Comparison of ENCODE assay signal across 27 cellular contexts in the genomic region with DNA sequence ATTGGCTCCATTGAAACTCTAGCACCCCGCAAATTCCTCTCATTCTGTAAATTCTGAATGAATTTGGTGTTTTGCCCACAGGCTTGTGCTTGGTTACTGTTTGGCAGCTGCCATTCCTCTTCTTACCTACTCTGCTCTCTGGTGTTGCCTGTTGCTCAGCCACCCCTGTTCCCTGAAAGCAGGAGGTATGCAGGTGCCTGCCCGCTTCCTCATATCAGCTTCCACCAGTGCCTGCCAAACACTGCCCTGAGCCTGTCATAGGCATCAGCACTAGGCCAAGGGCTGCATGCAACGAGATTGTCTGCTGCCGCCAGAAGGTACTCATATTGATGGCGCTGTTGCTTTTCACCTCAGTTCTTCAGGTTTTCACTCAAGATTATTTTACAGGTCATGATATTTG.
DNase-seq lines count a peak whose midpoint lies in the region; ATAC-seq, FAIRE-seq and TF ChIP-seq lines count a peak whose summit lies in the region.
"Had no signal": no experiment of that assay in that cellular context is flagged by ENCODE, and none has a peak within 500 bp of the region (broad histone marks: within the 10 kb centered on the region; RNA-seq: fewer than 3 reads in every experiment).

No MANE protein-coding gene starts in this region.

- peak in 1 of 2 experiments; percentile 8; a peak in 1 of 4 replicates for TF ChIP-seq RAD21 in H1 (IDR thresholded peaks at IDR 0.05 in 1 of 2, conservative IDR thresholded peaks at IDR 0.05 in 1 of 2; ENCODE audit: low read depth in 2 of 2, low read length in 2 of 2)

- TF ChIP-seq CTCF in H1 (IDR thresholded peaks at IDR 0.05; ENCODE audit: control extremely low read depth in 1 of 3, insufficient read depth in 1 of 3, low read depth in 1 of 3, low read length in 3 of 3), result no peak

- H3K36me3 ChIP-seq in H1 (ENCODE audit: control insufficient read depth in 2 of 4, insufficient read depth in 4 of 4, low read length in 3 of 4) (no peaks in the 10 kb centered on the region; a peak in 1 of 8 replicates), neuronal stem cell (replicated peaks in 1 of 2; ENCODE audit: control insufficient read depth in 2 of 2, insufficient read depth in 2 of 2, low read length in 2 of 2) (no peaks in the 10 kb centered on the region), MG63 (no peaks in the 10 kb centered on the region)
- H3K36me3 ChIP-seq: brain microvascular endothelial cell, Peyer's patch had no signal

- H3K4me2 ChIP-seq in H1 (ENCODE audit: insufficient read depth in 1 of 2, low read depth in 2 of 2, low read length in 2 of 2) (no peak overlapping the region), neuronal stem cell (ENCODE audit: insufficient read depth, low read length, poor library complexity, severe bottlenecking) (no peak overlapping the region)
- H3K4me2 ChIP-seq: A549 had no signal

- no peak overlapping the region for H4K5ac ChIP-seq in H1 (ENCODE audit: insufficient read length, low read depth, low read length)

- no peak for TF ChIP-seq POLR2A in H1 (IDR thresholded peaks at IDR 0.05; ENCODE audit: control extremely low read depth in 1 of 2, low read depth in 2 of 2, low read length in 2 of 2)

- intact Hi-C loops in sciatic nerve (cut with DNase I), result no loop called here
- intact Hi-C loops in left cardiac atrium (cut with DNase I), result no loop called here

- POLR2A ChIA-PET in H1 (lab: Charles Lee; ENCODE audit: partially characterized antibody), result no interaction called here

- H3K4ac ChIP-seq in H1 (replicated peaks; ENCODE audit: insufficient read length, low read depth, low read length) (no peak overlapping the region), neuronal stem cell (ENCODE audit: low read length) (no peak overlapping the region)

- H2BK120ac ChIP-seq in H1 (replicated peaks; ENCODE audit: low read depth, low read length), result no peak overlapping the region
- no peak overlapping the region for H2BK120ac ChIP-seq in neuronal stem cell (ENCODE audit: low read depth, low read length)

- CTCF ChIA-PET in H1 (lab: Charles Lee; ENCODE audit: partially characterized antibody), result no interaction called here

- ATAC-seq in GM18511 (IDR thresholded peaks at IDR 0.05; ENCODE audit: unreplicated experiment), result peak; percentile 81
- peak; percentile 76 for ATAC-seq in HG02798 (IDR thresholded peaks at IDR 0.05; ENCODE audit: poor library complexity, unreplicated experiment)
- ATAC-seq in sciatic nerve, result no peak
- ATAC-seq in HG03565 (IDR thresholded peaks at IDR 0.05; ENCODE audit: unreplicated experiment), result no peak
- ATAC-seq in left cardiac atrium, result no peak
- ATAC-seq: A549; activated CD8-positive, alpha-beta memory T cell treated with anti-CD3 and anti-CD28 coated beads, Interleukin-2, amount 10 ng/mL, durations not matched to agents 7 days and 5 days; activated T-cell treated with anti-CD3 and anti-CD28 coated beads, Interleukin-2, amount 50 U/mL, for 72 hours; K562; stimulated activated naive CD8-positive, alpha-beta T cell treated with anti-CD3 and anti-CD28 coated beads, Interleukin-15, Interleukin-2, amounts not matched to agents 100 U/mL and 50 U/mL, for 24 hours had no signal

- no peak overlapping the region for H2BK5ac ChIP-seq in H1 (ENCODE audit: low read depth, low read length)
- H2BK5ac ChIP-seq in neuronal stem cell (ENCODE audit: low read length), result no peak overlapping the region

- no peak overlapping the region for H4K8ac ChIP-seq in H1 (ENCODE audit: extremely low read depth, insufficient read depth, low read length)
- no peak overlapping the region for H4K8ac ChIP-seq in neuronal stem cell (ENCODE audit: low read depth, low read length)

- no peaks in the 10 kb centered on the region for H4K20me1 ChIP-seq in H1 (replicated peaks in 1 of 2; ENCODE audit: control insufficient read depth in 1 of 2, insufficient read depth in 2 of 2, low read length in 2 of 2)

- H2BK12ac ChIP-seq in H1 (ENCODE audit: low read depth, low read length) (no peak overlapping the region), neuronal stem cell (ENCODE audit: low read length) (no peak overlapping the region)

- H3K4me1 ChIP-seq in H1 (replicated peaks in 1 of 4; ENCODE audit: control insufficient read depth in 3 of 4, insufficient read depth in 4 of 4, low read length in 3 of 4) (peaks cover 0 to 5% (median 1%) of the 10 kb centered on the region in 4 experiments; a peak in 3 of 7 replicates), neuronal stem cell (ENCODE audit: control insufficient read depth in 2 of 2, insufficient read depth in 1 of 2, low read depth in 1 of 2, low read length in 2 of 2) (no peaks in the 10 kb centered on the region)
- H3K4me1 ChIP-seq: A549 had no signal

- WGBS in H1 (ENCODE audit: extremely low coverage in 1 of 2, insufficient coverage in 1 of 2, insufficient read length in 1 of 2, insufficient replicate concordance in 2 of 2, low coverage in 1 of 2, low lambda C conversion rate in 2 of 2, missing lambda C conversion rate in 1 of 2), 2 experiments, result 86% methylated on average over 5 of the region's 5 CpGs; no CpG with 5 or more reads in 1 of the 2 experiments
- no CpG with 5 or more reads among the region's 5 CpGs for WGBS in neuronal stem cell (ENCODE audit: extremely low coverage in 2 of 2, insufficient read length in 2 of 2, insufficient replicate concordance in 1 of 2), 2 donors

- H3K9me3 ChIP-seq in H1 (ENCODE audit: insufficient read depth in 2 of 2, low read depth in 1 of 2, low read length in 1 of 2), result no peaks in the 10 kb centered on the region
- no peaks in the 10 kb centered on the region for H3K9me3 ChIP-seq in neuronal stem cell (replicated peaks in 1 of 2; ENCODE audit: control insufficient read depth in 2 of 2, insufficient read depth in 1 of 2, low read depth in 1 of 2, low read length in 2 of 2)
- H3K9me3 ChIP-seq in MG63, result no peaks in the 10 kb centered on the region
- H3K9me3 ChIP-seq: A549, Peyer's patch had no signal

- TF ChIP-seq EP300 in H1 (IDR thresholded peaks at IDR 0.05; ENCODE audit: borderline replicate concordance in 1 of 2, low read depth in 2 of 2, low read length in 2 of 2), result no peak

- no peak overlapping the region for H3K56ac ChIP-seq in H1 (replicated peaks; ENCODE audit: insufficient read length, low read depth, low read length)

- no peaks in the 10 kb centered on the region for H3K27me3 ChIP-seq in H1 (replicated peaks in 1 of 4; ENCODE audit: control insufficient read depth in 3 of 4, extremely low read depth in 1 of 4, insufficient read depth in 3 of 4, low read length in 3 of 4)
- no peaks in the 10 kb centered on the region for H3K27me3 ChIP-seq in neuronal stem cell (ENCODE audit: control insufficient read depth in 3 of 3, insufficient read depth in 3 of 3, low read depth in 1 of 3, low read length in 3 of 3)
- no peaks in the 10 kb centered on the region for H3K27me3 ChIP-seq in MG63
- H3K27me3 ChIP-seq: brain microvascular endothelial cell, Peyer's patch had no signal

- no peak for FAIRE-seq in H1 (lab: Jason Lieb, UNC)
- FAIRE-seq: A549, G401.6, K562 had no signal

- H3K4me3 ChIP-seq in H1 (ENCODE audit: extremely low read depth in 1 of 4, insufficient read depth in 2 of 4, low read depth in 3 of 4, low read length in 4 of 4) (no peak overlapping the region), neuronal stem cell (ENCODE audit: low read length in 2 of 2) (no peak overlapping the region), MG63 (no peak overlapping the region)
- H3K4me3 ChIP-seq: A549, K562, Peyer's patch had no signal

- H3K27ac ChIP-seq in H1 (ENCODE audit: low read depth, low read length) (no peak overlapping the region), neuronal stem cell (replicated peaks; ENCODE audit: low read length) (no peak overlapping the region)
- H3K27ac ChIP-seq: A549, brain microvascular endothelial cell, epithelial cell of prostate had no signal

- H3K79me2 ChIP-seq in H1 (ENCODE audit: control insufficient read depth in 1 of 2, insufficient read depth in 2 of 2, low read length in 2 of 2), result no peaks in the 10 kb centered on the region

- H2BK15ac ChIP-seq in H1 (ENCODE audit: low read length) (no peak overlapping the region), neuronal stem cell (ENCODE audit: low read length) (no peak overlapping the region)

- no peak overlapping the region for H2BK20ac ChIP-seq in H1 (ENCODE audit: low read length)

- H4K91ac ChIP-seq in H1 (replicated peaks; ENCODE audit: insufficient read length, low read length) (peak overlapping the region; percentile 34), neuronal stem cell (ENCODE audit: low read depth, low read length, poor library complexity) (peak overlapping the region; percentile 56)

- H3K23me2 ChIP-seq in H1 (ENCODE audit: low read depth, low read length), result no peaks in the 10 kb centered on the region

- H2AFZ ChIP-seq in H1 (ENCODE audit: low read length) (no peak overlapping the region), neuronal stem cell (ENCODE audit: low read length) (no peak overlapping the region)

- H3K23ac ChIP-seq in H1 (ENCODE audit: insufficient read length) (no peak overlapping the region), neuronal stem cell (ENCODE audit: low read depth, low read length, poor library complexity) (peak overlapping the region; percentile 44)

- H3K14ac ChIP-seq in H1 (ENCODE audit: insufficient read length) (no peak overlapping the region), neuronal stem cell (ENCODE audit: low read length) (no peak overlapping the region)

- DNase-seq in H1 (ENCODE audit: low read depth in 1 of 2, low spot score in 2 of 2) (peak in 1 of 2 experiments; percentile 49), neuronal stem cell (ENCODE audit: low spot score) (no peak), sciatic nerve (ENCODE audit: low spot score) (no peak), left cardiac atrium (no peak), MG63 (no peak)
- DNase-seq: activated CD8-positive, alpha-beta memory T cell treated with anti-CD3 and anti-CD28 coated beads, Interleukin-2, amount 10 ng/mL, durations not matched to agents 7 days and 5 days; activated naive CD4-positive, alpha-beta T cell treated with anti-CD3 and anti-CD28 coated beads, Interleukin-2, amount 10 ng/mL, durations not matched to agents 7 days and 5 days; activated T-cell treated with anti-CD3 and anti-CD28 coated beads, Interleukin-2, amount 50 U/mL, for 72 hours; brain microvascular endothelial cell; CD4-positive, alpha-beta memory T cell; DMS153; GOT3; mesenchymal stem cell; NCI-H1105 treated with DMSO at 0.1 percent for 48 hours; NCI-H1930; NCI-H526; nucleus accumbens; SIG-M5; stimulated activated naive CD8-positive, alpha-beta T cell treated with anti-CD3 and anti-CD28 coated beads, Interleukin-15, Interleukin-2, amounts not matched to agents 100 U/mL and 50 U/mL, for 24 hours had no signal

- no peak overlapping the region for H2AK5ac ChIP-seq in H1 (ENCODE audit: low read depth, low read length)
- no peak overlapping the region for H2AK5ac ChIP-seq in neuronal stem cell (ENCODE audit: low read depth, low read length)

- H3K18ac ChIP-seq in H1 (ENCODE audit: extremely low read depth, low read length) (no peak overlapping the region), neuronal stem cell (ENCODE audit: low read length) (peak overlapping the region; percentile 52)

- H3K79me1 ChIP-seq in H1 (ENCODE audit: low read depth, low read length) (no peaks in the 10 kb centered on the region), neuronal stem cell (ENCODE audit: low read depth, low read length) (no peaks in the 10 kb centered on the region)

- H3K9ac ChIP-seq in H1 (replicated peaks in 1 of 4; ENCODE audit: extremely low read depth in 1 of 4, low read depth in 3 of 4, low read length in 3 of 4) (no peak overlapping the region), neuronal stem cell (ENCODE audit: low read depth, low read length, poor library complexity) (no peak overlapping the region)

Comparison
In these comparisons a context has a peak if more than half of its experiments do, and no peak if none do; other contexts are left out.
1. ATAC-seq: peak in GM18511 (single experiment) and HG02798 (single experiment); none in sciatic nerve (single experiment), HG03565 (single experiment) and left cardiac atrium (0 of 2).